13 cellular contexts compared by ENCODE assay signal in genomic region chr4:6309755-6310154, GRCh38. TPM values are rescaled to one million over a fixed set of nuclear protein-coding genes. Genes with fewer than 3 reads are reported as not detected.
DNase-seq lines count a peak whose midpoint lies in the region; ATAC-seq and TF ChIP-seq lines count a peak whose summit lies in the region.
"Had no signal": no experiment of that assay in that cellular context is flagged by ENCODE, and none has a peak within 500 bp of the region (broad histone marks: within the 10 kb centered on the region; RNA-seq: fewer than 3 reads in every experiment).

No MANE protein-coding gene starts in this region.

- peaks cover 47 to 64% (median 54%) of the 10 kb centered on the region in 5 donors for H3K27me3 Mint-ChIP-seq in naive thymus-derived CD4-positive, alpha-beta T cell

- H3K9me3 Mint-ChIP-seq in naive thymus-derived CD4-positive, alpha-beta T cell, result peaks cover 0 to 4% (median 0%) of the 10 kb centered on the region in 11 donors

- in situ Hi-C loops in HAP-1 (cut with MboI; ENCODE audit: low sequenced_read_pairs), result no loop called here

- H3K27ac ChIP-seq in heart right ventricle (peak overlapping the region in 2 of 10 donors; percentile 43 to 50), caudate nucleus (ENCODE audit: low read depth, low read length) (peak overlapping the region; percentile 44), upper lobe of right lung (no peak overlapping the region)
- no peak overlapping the region for H3K27ac ChIP-seq in naive thymus-derived CD4-positive, alpha-beta T cell (ENCODE audit: low read depth, low read length)
- H3K27ac ChIP-seq: C4-2B, epithelial cell of prostate had no signal

- H3K4me1 Mint-ChIP-seq in naive thymus-derived CD4-positive, alpha-beta T cell, result peaks cover 0 to 15% (median 8%) of the 10 kb centered on the region in 7 donors

- TF ChIP-seq CTCF in heart right ventricle (IDR thresholded peaks at IDR 0.05) (no peak), upper lobe of right lung (IDR thresholded peaks at IDR 0.05) (no peak)

- H3K9me3 ChIP-seq in heart right ventricle (peaks cover 0 to 5% (median 0%) of the 10 kb centered on the region in 11 donors), upper lobe of right lung (no peaks in the 10 kb centered on the region), HAP-1 (peaks cover 5% of the 10 kb centered on the region; the same call in 1 of the 2 replicates)
- no peaks in the 10 kb centered on the region for H3K9me3 ChIP-seq in naive thymus-derived CD4-positive, alpha-beta T cell (ENCODE audit: control insufficient read depth in 2 of 3, low read length in 3 of 3)

- H3K4me1 ChIP-seq in heart right ventricle (peaks cover 0 to 16% (median 7%) of the 10 kb centered on the region in 9 donors), upper lobe of right lung (no peaks in the 10 kb centered on the region), HAP-1 (no peaks in the 10 kb centered on the region)
- no peaks in the 10 kb centered on the region for H3K4me1 ChIP-seq in naive thymus-derived CD4-positive, alpha-beta T cell (ENCODE audit: control insufficient read depth in 2 of 2, insufficient read depth in 2 of 2, low read length in 2 of 2)

- CTCF ChIA-PET in naive thymus-derived CD4-positive, alpha-beta T cell (lab: Charles Lee), result interaction anchor here (0.7 kb wide), 1 partner anchor 15 kb away, joined by 3 read pairs; no protein-coding TSS in a partner anchor

- H3K27ac Mint-ChIP-seq in naive thymus-derived CD4-positive, alpha-beta T cell, result no peak overlapping the region

- H3K36me3 Mint-ChIP-seq in naive thymus-derived CD4-positive, alpha-beta T cell, result peaks cover 0 to 4% (median 0%) of the 10 kb centered on the region in 5 donors

- WGBS in heart right ventricle, 2 donors, result 78 to 93% methylated on average over 8 of the region's 8 CpGs

- H3K27me3 ChIP-seq in heart right ventricle (peaks cover 0 to 36% (median 0%) of the 10 kb centered on the region in 7 donors), upper lobe of right lung (peaks cover 18% of the 10 kb centered on the region), HAP-1 (ENCODE audit: low read depth) (peaks cover 16% of the 10 kb centered on the region)
- no peaks in the 10 kb centered on the region for H3K27me3 ChIP-seq in naive thymus-derived CD4-positive, alpha-beta T cell (ENCODE audit: control insufficient read depth in 2 of 2, insufficient read depth in 2 of 2, low read length in 2 of 2)

- peak overlapping the region in 9 of 10 donors; percentile 47 to 71 (median 59) for H3K4me3 ChIP-seq in heart right ventricle
- H3K4me3 ChIP-seq in naive thymus-derived CD4-positive, alpha-beta T cell (ENCODE audit: low read length), result no peak overlapping the region
- H3K4me3 ChIP-seq in upper lobe of right lung, result peak overlapping the region; percentile 47
- H3K4me3 ChIP-seq in HAP-1, result no peak overlapping the region
- H3K4me3 ChIP-seq: K562 had no signal

- POLR2A ChIA-PET in naive thymus-derived CD4-positive, alpha-beta T cell (lab: Charles Lee), result no interaction called here

- DNase-seq in heart right ventricle, result no peak
- DNase-seq in cardiac septum (ENCODE audit: low spot score), result no peak
- DNase-seq in caudate nucleus (lab: John Stamatoyannopoulos, UW), result peak in 1 of 61 donors; percentile 34
- no peak for DNase-seq in naive thymus-derived CD4-positive, alpha-beta T cell
- DNase-seq in upper lobe of right lung, result no peak
- DNase-seq in HAP-1 (ENCODE audit: low spot score in 2 of 2), result no peak
- DNase-seq in DMS 273 treated with DMSO at 0.1 percent for 48 hours (lab: John Stamatoyannopoulos, UW), result no peak
- DNase-seq: NCI-H187 treated with DMSO at 0.1 percent for 48 hours, T-helper 1 cell had no signal

- H3K4me3 Mint-ChIP-seq in naive thymus-derived CD4-positive, alpha-beta T cell, result peak overlapping the region in 9 of 10 donors; percentile 12 to 78 (median 65)

- peaks cover 0 to under 1% (median 0%) of the 10 kb centered on the region in 9 donors for H3K36me3 ChIP-seq in heart right ventricle
- H3K36me3 ChIP-seq in naive thymus-derived CD4-positive, alpha-beta T cell (ENCODE audit: control insufficient read depth in 2 of 3, insufficient read depth in 3 of 3, low read length in 3 of 3), result no peaks in the 10 kb centered on the region
- H3K36me3 ChIP-seq in upper lobe of right lung, result no peaks in the 10 kb centered on the region
- no peaks in the 10 kb centered on the region for H3K36me3 ChIP-seq in HAP-1 (replicated peaks)

- intact Hi-C loops in heart right ventricle (cut with DNase I), result no loop called here
- intact Hi-C loops in cardiac septum (cut with DNase I), result no loop called here
- intact Hi-C loops in naive thymus-derived CD4-positive, alpha-beta T cell (cut with micrococcal nuclease), result loop anchor here in 1 of 2 donors (5.0 kb wide), 1 partner anchor 42 kb away; the partner anchor contains the start of gene WFS1
- intact Hi-C loops in upper lobe of right lung (cut with DNase I), result no loop called here

- ATAC-seq in heart right ventricle, result no peak
- no peak for ATAC-seq in naive thymus-derived CD4-positive, alpha-beta T cell
- ATAC-seq in upper lobe of right lung, result no peak
- no peak for ATAC-seq in GM18498 (IDR thresholded peaks at IDR 0.05; ENCODE audit: unreplicated experiment)
- ATAC-seq: K562 had no signal

RNA-seq across cellular contexts. Expression of gene WFS1, which starts 40.1 kb away (rescaled TPM):
- total RNA-seq in heart right ventricle (100 to 1,000 TPM in 3 of 10 donors, 10 to 100 TPM in 7; 53.3 to 119 (median 78.3) TPM), cardiac septum (48.4 TPM), upper lobe of right lung (110 TPM)
- 10 to 100 TPM; 35.0 to 58.7 TPM for polyA plus RNA-seq in heart right ventricle
- total RNA-seq in naive thymus-derived CD4-positive, alpha-beta T cell, result 1 to 10 TPM; 2.8 to 6.7 (median 4.4) TPM
- polyA plus RNA-seq in naive thymus-derived CD4-positive, alpha-beta T cell, result 1 to 10 TPM; 3.2 to 5.2 TPM

Comparison
In these comparisons a context has a peak if more than half of its experiments do, and no peak if none do; other contexts are left out.
1. H3K4me3 ChIP-seq: peak in heart right ventricle (9 of 10) and upper lobe of right lung (single experiment); none in naive thymus-derived CD4-positive, alpha-beta T cell (single experiment) and HAP-1 (single experiment).